ENCODE assay signal across 20 cellular contexts in the genomic region with DNA sequence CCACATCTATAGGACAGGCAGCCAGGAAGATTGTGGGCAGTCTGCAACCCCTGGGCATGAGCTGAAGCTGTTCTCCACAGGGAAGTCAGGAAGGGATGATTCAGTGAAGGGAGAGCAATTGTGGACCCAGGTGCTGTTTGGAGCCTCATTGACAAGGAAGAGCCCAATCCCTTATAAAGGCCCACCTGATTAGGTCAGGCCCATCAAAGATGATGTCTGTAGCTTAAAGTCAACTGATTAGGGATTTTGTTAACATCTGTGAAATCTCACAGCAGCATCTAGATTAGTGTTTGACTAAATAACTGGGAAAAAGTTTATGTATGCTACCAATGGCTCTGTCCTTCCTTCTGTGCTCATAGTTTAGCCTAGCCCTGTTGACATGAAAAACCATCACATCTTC.
DNase-seq lines count a peak whose midpoint lies in the region; ATAC-seq, FAIRE-seq and TF ChIP-seq lines count a peak whose summit lies in the region.
"Had no signal": no experiment of that assay in that cellular context is flagged by ENCODE, and none has a peak within 500 bp of the region (broad histone marks: within the 10 kb centered on the region; RNA-seq: fewer than 3 reads in every experiment).

No MANE protein-coding gene starts in this region.

- CTCF ChIA-PET in HEK293 (lab: Yijun Ruan, JAX): interaction anchor here (0.6 kb wide), 1 partner anchor 440 kb away, joined by 3 read pairs; no protein-coding TSS in a partner anchor

- ATAC-seq in left colon (peak; percentile 29), HG03342 (IDR thresholded peaks at IDR 0.05; ENCODE audit: unreplicated experiment) (no peak)
- peak; percentile 14 for ATAC-seq in stimulated activated effector memory CD8-positive, alpha-beta T cell treated with anti-CD3 and anti-CD28 coated beads, Interleukin-12 subunit alpha, Interleukin-12 subunit beta, amount 100 ng/mL, for 72 hours

- FAIRE-seq in bronchial epithelial cell (lab: Jason Lieb, UNC): no peak
- FAIRE-seq: D721Med, G401.6, GM12891, GM19239 had no signal

- H3K27me3 Mint-ChIP-seq in T-helper 2 cell treated with Interferon-gamma antibody and Interleukin-4, amounts not matched to agents 5 μg/mL and 100 μg/mL, for 36 hours (ENCODE audit: low read depth): peaks cover 3% of the 10 kb centered on the region

- H3K4me3 ChIP-seq in HEK293 (ENCODE audit: low read depth, low read length) (no peak overlapping the region), bronchial epithelial cell (ENCODE audit: low read depth, low read length) (no peak overlapping the region)
- H3K4me3 ChIP-seq: BLaER1 treated with 17β-estradiol and CSF1 and Interleukin-3, amounts not matched to agents 10 nM and 100 nM had no signal

- POLR2A ChIA-PET in HEK293 (lab: Yijun Ruan, JAX): no interaction called here

- H3K27ac Mint-ChIP-seq in stimulated activated effector memory CD8-positive, alpha-beta T cell treated with anti-CD3 and anti-CD28 coated beads, Interleukin-12 subunit alpha, Interleukin-12 subunit beta, amount 100 ng/mL, for 72 hours: no peak overlapping the region
- no peak overlapping the region for H3K27ac Mint-ChIP-seq in T-helper 2 cell treated with Interferon-gamma antibody and Interleukin-4, amounts not matched to agents 5 μg/mL and 100 μg/mL, for 36 hours
- H3K27ac Mint-ChIP-seq: CD4-positive, CD25-positive, alpha-beta regulatory T cell had no signal

- TF ChIP-seq CTCF in HEK293 (tag by site-specific recombination; IDR thresholded peaks at IDR 0.05) (no peak), bronchial epithelial cell (IDR thresholded peaks at IDR 0.05; ENCODE audit: insufficient read depth, low read length, severe bottlenecking) (no peak)

- H3K9me3 Mint-ChIP-seq in stimulated activated effector memory CD8-positive, alpha-beta T cell treated with anti-CD3 and anti-CD28 coated beads, Interleukin-12 subunit alpha, Interleukin-12 subunit beta, amount 100 ng/mL, for 72 hours: no peaks in the 10 kb centered on the region
- no peaks in the 10 kb centered on the region for H3K9me3 Mint-ChIP-seq in T-helper 2 cell treated with Interferon-gamma antibody and Interleukin-4, amounts not matched to agents 5 μg/mL and 100 μg/mL, for 36 hours

- no peak overlapping the region for H3K27ac ChIP-seq in HEK293 (ENCODE audit: extremely low read depth, low read depth, low read length)
- H3K27ac ChIP-seq: BLaER1 treated with 17β-estradiol and CSF1 and Interleukin-3, amounts not matched to agents 10 nM and 100 nM had no signal

- no peak overlapping the region for H3K4me3 Mint-ChIP-seq in stimulated activated effector memory CD8-positive, alpha-beta T cell treated with anti-CD3 and anti-CD28 coated beads, Interleukin-12 subunit alpha, Interleukin-12 subunit beta, amount 100 ng/mL, for 72 hours
- H3K4me3 Mint-ChIP-seq in T-helper 2 cell treated with Interferon-gamma antibody and Interleukin-4, amounts not matched to agents 5 μg/mL and 100 μg/mL, for 36 hours: no peak overlapping the region
- H3K4me3 Mint-ChIP-seq: CD4-positive, CD25-positive, alpha-beta regulatory T cell had no signal

- H3K27me3 ChIP-seq in bronchial epithelial cell (ENCODE audit: control insufficient read depth, insufficient read depth, low read length): no peaks in the 10 kb centered on the region
- H3K27me3 ChIP-seq: BLaER1 treated with 17β-estradiol and CSF1 and Interleukin-3, amounts not matched to agents 10 nM and 100 nM had no signal

- no peaks in the 10 kb centered on the region for H3K4me1 Mint-ChIP-seq in stimulated activated effector memory CD8-positive, alpha-beta T cell treated with anti-CD3 and anti-CD28 coated beads, Interleukin-12 subunit alpha, Interleukin-12 subunit beta, amount 100 ng/mL, for 72 hours
- no peaks in the 10 kb centered on the region for H3K4me1 Mint-ChIP-seq in T-helper 2 cell treated with Interferon-gamma antibody and Interleukin-4, amounts not matched to agents 5 μg/mL and 100 μg/mL, for 36 hours (ENCODE audit: low read depth)
- H3K4me1 Mint-ChIP-seq: CD4-positive, CD25-positive, alpha-beta regulatory T cell had no signal

- no peaks in the 10 kb centered on the region for H3K4me1 ChIP-seq in HEK293 (ENCODE audit: control insufficient read depth, insufficient read depth, low read length)
- H3K4me1 ChIP-seq: BLaER1 treated with 17β-estradiol and CSF1 and Interleukin-3, amounts not matched to agents 10 nM and 100 nM had no signal

- H3K9me3 ChIP-seq in HEK293 (ENCODE audit: control insufficient read depth, insufficient read depth, low read depth, low read length): no peaks in the 10 kb centered on the region

- no peaks in the 10 kb centered on the region for H3K36me3 Mint-ChIP-seq in stimulated activated effector memory CD8-positive, alpha-beta T cell treated with anti-CD3 and anti-CD28 coated beads, Interleukin-12 subunit alpha, Interleukin-12 subunit beta, amount 100 ng/mL, for 72 hours
- H3K36me3 Mint-ChIP-seq in T-helper 2 cell treated with Interferon-gamma antibody and Interleukin-4, amounts not matched to agents 5 μg/mL and 100 μg/mL, for 36 hours (ENCODE audit: low read depth): no peaks in the 10 kb centered on the region
- H3K36me3 Mint-ChIP-seq: CD4-positive, CD25-positive, alpha-beta regulatory T cell had no signal

- DNase-seq in bronchial epithelial cell (ENCODE audit: low read depth): peak; percentile 18
- DNase-seq in left colon: no peak
- DNase-seq in stimulated activated effector memory CD8-positive, alpha-beta T cell treated with anti-CD3 and anti-CD28 coated beads, Interleukin-12 subunit alpha, Interleukin-12 subunit beta, amount 100 ng/mL, for 72 hours (ENCODE audit: low spot score in 2 of 2): no peak
- no peak for DNase-seq in SIG-M5 treated with dmso at 0.1 percent for 504 hours (lab: John Stamatoyannopoulos, UW; ENCODE audit: unreplicated experiment)
- no peak for DNase-seq in T-helper 2 cell treated with Interferon-gamma antibody and Interleukin-4, amounts not matched to agents 5 μg/mL and 100 μg/mL, for 36 hours (ENCODE audit: low spot score)
- DNase-seq: 8988T; CD4-positive, CD25-positive, alpha-beta regulatory T cell; DMS153; DMS79 treated with DMSO at 0.1 percent for 48 hours; EL; HCEC 1CT; IMR-90; KG1 had no signal

- H3K36me3 ChIP-seq in HEK293 (ENCODE audit: control insufficient read depth in 2 of 2, insufficient read depth in 1 of 2, low read length in 2 of 2): no peaks in the 10 kb centered on the region
- no peaks in the 10 kb centered on the region for H3K36me3 ChIP-seq in bronchial epithelial cell (ENCODE audit: control insufficient read depth, insufficient read depth, low read length)
- H3K36me3 ChIP-seq: BLaER1 treated with 17β-estradiol and CSF1 and Interleukin-3, amounts not matched to agents 10 nM and 100 nM had no signal

- intact Hi-C loops in left colon (cut with DNase I, micrococcal nuclease): no loop called here

TF ChIP-seq in HEK293, 187 proteins besides CTCF, POLR2A, EP300 and RAD21:
- TF ChIP-seq ZNF10 (tag by site-specific recombination; IDR thresholded peaks at IDR 0.05) (peak; percentile 96), ZNF133 (tag by site-specific recombination; IDR thresholded peaks at IDR 0.05) (no peak), ZNF350 (tag by site-specific recombination; IDR thresholded peaks at IDR 0.05) (no peak), SP7 (tag by site-specific recombination; IDR thresholded peaks at IDR 0.05) (no peak), TRIM28 (IDR thresholded peaks at IDR 0.05; ENCODE audit: borderline replicate concordance, low read length) (no peak)
- TF ChIP-seq, protein P1, sequence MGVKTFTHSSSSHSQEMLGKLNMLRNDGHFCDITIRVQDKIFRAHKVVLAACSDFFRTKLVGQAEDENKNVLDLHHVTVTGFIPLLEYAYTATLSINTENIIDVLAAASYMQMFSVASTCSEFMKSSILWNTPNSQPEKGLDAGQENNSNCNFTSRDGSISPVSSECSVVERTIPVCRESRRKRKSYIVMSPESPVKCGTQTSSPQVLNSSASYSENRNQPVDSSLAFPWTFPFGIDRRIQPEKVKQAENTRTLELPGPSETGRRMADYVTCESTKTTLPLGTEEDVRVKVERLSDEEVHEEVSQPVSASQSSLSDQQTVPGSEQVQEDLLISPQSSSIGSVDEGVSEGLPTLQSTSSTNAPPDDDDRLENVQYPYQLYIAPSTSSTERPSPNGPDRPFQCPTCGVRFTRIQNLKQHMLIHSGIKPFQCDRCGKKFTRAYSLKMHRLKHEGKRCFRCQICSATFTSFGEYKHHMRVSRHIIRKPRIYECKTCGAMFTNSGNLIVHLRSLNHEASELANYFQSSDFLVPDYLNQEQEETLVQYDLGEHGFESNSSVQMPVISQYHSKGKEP (tag by site-specific recombination; IDR thresholded peaks at IDR 0.05): no peak
TF ChIP-seq in HEK293: peak in this region for 1.
